ENCODE assay signal across 1 cellular context in the genomic region with DNA sequence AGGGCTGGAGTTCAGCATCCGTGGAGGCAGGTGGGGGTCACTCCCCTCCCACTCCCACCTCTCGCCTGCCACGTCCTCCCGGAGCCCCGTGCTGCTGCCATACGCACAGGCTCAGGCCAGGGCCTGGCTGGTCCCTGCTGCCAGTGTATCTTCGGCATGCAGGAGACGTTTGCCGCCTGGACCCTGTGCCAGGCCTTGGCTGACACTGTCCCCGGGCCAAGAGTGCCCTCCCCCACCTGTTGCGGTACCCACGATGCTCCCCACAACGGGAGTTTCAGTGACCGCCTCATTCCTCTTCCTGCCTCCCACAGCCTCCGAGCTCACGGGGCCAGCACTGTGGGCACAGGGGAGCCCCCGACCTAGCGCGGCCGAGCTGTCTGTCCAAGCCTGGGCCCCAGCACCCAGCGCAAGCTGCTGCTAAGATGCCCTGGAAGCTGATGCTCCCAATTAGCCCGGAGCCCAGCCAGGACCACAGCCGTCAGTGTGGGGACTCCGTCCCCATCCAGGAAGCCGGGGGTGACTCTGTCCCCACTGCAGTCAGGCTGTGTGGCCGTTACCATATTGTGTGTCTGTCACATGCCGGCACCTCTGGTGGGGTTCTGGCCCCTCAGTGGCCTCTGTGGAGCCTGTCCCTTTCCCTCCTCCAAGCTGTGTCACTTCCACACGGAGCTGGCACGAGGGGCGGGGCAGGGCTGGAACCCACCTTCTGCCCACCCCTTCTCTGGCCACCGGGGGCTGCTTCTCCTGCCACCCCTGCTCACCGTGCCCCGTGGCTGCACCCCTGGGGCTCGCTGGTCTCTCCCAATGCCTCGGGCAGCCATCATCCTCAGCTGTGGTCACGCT.
TF ChIP-seq lines count a peak whose summit lies in the region.

No MANE protein-coding gene starts in this region.

TF ChIP-seq in liver, 16 proteins besides CTCF, POLR2A, EP300 and RAD21 (continued from another document):
- TF ChIP-seq, protein P1, sequence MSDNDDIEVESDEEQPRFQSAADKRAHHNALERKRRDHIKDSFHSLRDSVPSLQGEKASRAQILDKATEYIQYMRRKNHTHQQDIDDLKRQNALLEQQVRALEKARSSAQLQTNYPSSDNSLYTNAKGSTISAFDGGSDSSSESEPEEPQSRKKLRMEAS (IDR thresholded peaks at IDR 0.05): no peak
- TF ChIP-seq EGR1 (IDR thresholded peaks at IDR 0.05; ENCODE audit: low read depth in 2 of 2) (no peak), TAF1 (conservative IDR thresholded peaks at IDR 0.05) (no peak), HNF4A (conservative IDR thresholded peaks at IDR 0.05) (no peak), FOXA1 (IDR thresholded peaks at IDR 0.05) (no peak), GABPA (IDR thresholded peaks at IDR 0.05 in 1 of 2, conservative IDR thresholded peaks at IDR 0.05 in 1 of 2) (no peak)
- TF ChIP-seq, protein P2, sequence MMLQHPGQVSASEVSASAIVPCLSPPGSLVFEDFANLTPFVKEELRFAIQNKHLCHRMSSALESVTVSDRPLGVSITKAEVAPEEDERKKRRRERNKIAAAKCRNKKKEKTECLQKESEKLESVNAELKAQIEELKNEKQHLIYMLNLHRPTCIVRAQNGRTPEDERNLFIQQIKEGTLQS (IDR thresholded peaks at IDR 0.05): no peak
- TF ChIP-seq, protein P3, sequence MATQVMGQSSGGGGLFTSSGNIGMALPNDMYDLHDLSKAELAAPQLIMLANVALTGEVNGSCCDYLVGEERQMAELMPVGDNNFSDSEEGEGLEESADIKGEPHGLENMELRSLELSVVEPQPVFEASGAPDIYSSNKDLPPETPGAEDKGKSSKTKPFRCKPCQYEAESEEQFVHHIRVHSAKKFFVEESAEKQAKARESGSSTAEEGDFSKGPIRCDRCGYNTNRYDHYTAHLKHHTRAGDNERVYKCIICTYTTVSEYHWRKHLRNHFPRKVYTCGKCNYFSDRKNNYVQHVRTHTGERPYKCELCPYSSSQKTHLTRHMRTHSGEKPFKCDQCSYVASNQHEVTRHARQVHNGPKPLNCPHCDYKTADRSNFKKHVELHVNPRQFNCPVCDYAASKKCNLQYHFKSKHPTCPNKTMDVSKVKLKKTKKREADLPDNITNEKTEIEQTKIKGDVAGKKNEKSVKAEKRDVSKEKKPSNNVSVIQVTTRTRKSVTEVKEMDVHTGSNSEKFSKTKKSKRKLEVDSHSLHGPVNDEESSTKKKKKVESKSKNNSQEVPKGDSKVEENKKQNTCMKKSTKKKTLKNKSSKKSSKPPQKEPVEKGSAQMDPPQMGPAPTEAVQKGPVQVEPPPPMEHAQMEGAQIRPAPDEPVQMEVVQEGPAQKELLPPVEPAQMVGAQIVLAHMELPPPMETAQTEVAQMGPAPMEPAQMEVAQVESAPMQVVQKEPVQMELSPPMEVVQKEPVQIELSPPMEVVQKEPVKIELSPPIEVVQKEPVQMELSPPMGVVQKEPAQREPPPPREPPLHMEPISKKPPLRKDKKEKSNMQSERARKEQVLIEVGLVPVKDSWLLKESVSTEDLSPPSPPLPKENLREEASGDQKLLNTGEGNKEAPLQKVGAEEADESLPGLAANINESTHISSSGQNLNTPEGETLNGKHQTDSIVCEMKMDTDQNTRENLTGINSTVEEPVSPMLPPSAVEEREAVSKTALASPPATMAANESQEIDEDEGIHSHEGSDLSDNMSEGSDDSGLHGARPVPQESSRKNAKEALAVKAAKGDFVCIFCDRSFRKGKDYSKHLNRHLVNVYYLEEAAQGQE (IDR thresholded peaks at IDR 0.05): no peak
